In the genomic region with DNA sequence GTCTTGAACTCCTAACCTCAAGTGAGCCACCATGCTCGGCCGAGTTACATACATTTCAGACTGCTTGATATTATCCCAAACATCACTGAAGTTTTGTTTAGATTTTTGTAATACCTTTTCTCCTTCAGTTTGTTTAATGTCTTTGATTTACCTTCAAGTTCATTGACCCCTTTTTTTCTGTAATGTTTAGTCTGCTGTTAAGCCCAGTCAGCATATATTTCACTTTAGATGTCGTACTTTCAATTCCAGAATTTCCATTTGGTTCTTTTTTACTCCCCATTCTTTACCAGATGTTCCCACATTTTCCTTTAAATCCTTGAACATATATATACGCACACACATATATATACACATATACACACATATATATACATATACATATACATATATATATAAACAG, we compare ENCODE assay signal across 23 cellular contexts. TPM values are rescaled to one million over a fixed set of nuclear protein-coding genes. Genes with fewer than 3 reads are reported as not detected.
DNase-seq lines count a peak whose midpoint lies in the region; ATAC-seq, FAIRE-seq and TF ChIP-seq lines count a peak whose summit lies in the region.
"Had no signal": no experiment of that assay in that cellular context is flagged by ENCODE, and none has a peak within 500 bp of the region (broad histone marks: within the 10 kb centered on the region; RNA-seq: fewer than 3 reads in every experiment).

No MANE protein-coding gene starts in this region.

- no peaks in the 10 kb centered on the region for H3K79me2 ChIP-seq in HepG2 (ENCODE audit: insufficient read depth, low read length)
- H3K79me2 ChIP-seq in K562 (ENCODE audit: control insufficient read depth, insufficient read depth, low read length) = no peaks in the 10 kb centered on the region

- TF ChIP-seq EP300 in HepG2 (IDR thresholded peaks at IDR 0.05; ENCODE audit: low read depth in 2 of 2, low read length in 2 of 2) (no peak), HepG2 (CRISPR knock-in tag; IDR thresholded peaks at IDR 0.05; ENCODE audit: borderline replicate concordance) (no peak), K562 (IDR thresholded peaks at IDR 0.05; ENCODE audit: low read length) (no peak)

- H3K4me3 ChIP-seq in HepG2 (replicated peaks in 1 of 3; ENCODE audit: insufficient read depth in 1 of 3, low read depth in 2 of 3, low read length in 3 of 3) (no peak overlapping the region), right lobe of liver (no peak overlapping the region), K562 (no peak overlapping the region), Peyer's patch (no peak overlapping the region)
- H3K4me3 ChIP-seq: BLaER1 treated with 17β-estradiol and CSF1 and Interleukin-3, amounts not matched to agents 10 nM and 100 nM had no signal

- H2AFZ ChIP-seq in HepG2 (ENCODE audit: low read length) (no peak overlapping the region), K562 (ENCODE audit: low read depth, low read length) (no peak overlapping the region)

- H3K4me2 ChIP-seq in HepG2 (ENCODE audit: low read depth, low read length) = no peak overlapping the region
- no peak overlapping the region for H3K4me2 ChIP-seq in K562 (ENCODE audit: insufficient read depth, low read length)
- H3K4me2 ChIP-seq: BLaER1 treated with 17β-estradiol and CSF1 and Interleukin-3, amounts not matched to agents 10 nM and 100 nM had no signal

- in situ Hi-C loops in HepG2 (cut with HindIII; ENCODE audit: extremely low pct_ligation_motif_present, low pct_unique_long_range_greater_than_20kb) (no loop called here), K562 (cut with MboI) (no loop called here)

- CTCF ChIA-PET in HepG2 (lab: Yijun Ruan, JAX; ENCODE audit: low intra/inter-chr PET ratio, low total read pairs) (no interaction called here), K562 (lab: Yijun Ruan, JAX; ENCODE audit: low intra/inter-chr PET ratio) (no interaction called here)

- BruUV-seq in HepG2 (replicated peaks; lab: Mats Ljungman, UMichigan) (no TSS peak), K562 (replicated peaks; lab: Mats Ljungman, UMichigan) (no TSS peak)

- no peak for TF ChIP-seq CTCF in HepG2 (CRISPR knock-in tag; IDR thresholded peaks at IDR 0.05)
- TF ChIP-seq CTCF in right lobe of liver (IDR thresholded peaks at IDR 0.05) = no peak
- no peak for TF ChIP-seq CTCF in K562 (IDR thresholded peaks at IDR 0.05 in 2 of 3, conservative IDR thresholded peaks at IDR 0.05 in 1 of 3; ENCODE audit: insufficient read depth in 2 of 3, low read depth in 1 of 3, low read length in 3 of 3)
- no peak for TF ChIP-seq CTCF in Peyer's patch (IDR thresholded peaks at IDR 0.05)

- H3K27me3 ChIP-seq in HepG2 (ENCODE audit: control insufficient read depth in 1 of 2, insufficient read depth in 2 of 2, low read length in 2 of 2) (no peaks in the 10 kb centered on the region), right lobe of liver (no peaks in the 10 kb centered on the region), K562 (ENCODE audit: control insufficient read depth in 2 of 2, insufficient read depth in 2 of 2, low read length in 2 of 2) (no peaks in the 10 kb centered on the region), Peyer's patch (no peaks in the 10 kb centered on the region)
- H3K27me3 ChIP-seq: BE2C; BLaER1 treated with 17β-estradiol and CSF1 and Interleukin-3, amounts not matched to agents 10 nM and 100 nM had no signal

- H3K27ac ChIP-seq in HepG2 (ENCODE audit: extremely low read length, insufficient read depth, low read length) = no peak overlapping the region
- no peak overlapping the region for H3K27ac ChIP-seq in right lobe of liver
- no peak overlapping the region for H3K27ac ChIP-seq in K562 (ENCODE audit: extremely low read depth, low read depth, low read length)
- no peak overlapping the region for H3K27ac ChIP-seq in Peyer's patch
- H3K27ac ChIP-seq: 22Rv1; BLaER1 treated with 17β-estradiol and CSF1 and Interleukin-3, amounts not matched to agents 10 nM and 100 nM had no signal

- TF ChIP-seq POLR2A in HepG2 (IDR thresholded peaks at IDR 0.05; ENCODE audit: insufficient read depth in 1 of 2, low read depth in 2 of 2, low read length in 2 of 2) (no peak), right lobe of liver (IDR thresholded peaks at IDR 0.05) (no peak), K562 (conservative IDR thresholded peaks at IDR 0.05) (no peak), Peyer's patch (IDR thresholded peaks at IDR 0.05) (no peak), H54 (IDR thresholded peaks at IDR 0.05; ENCODE audit: low read depth, low read length) (no peak)

- 97% methylated on average over 4 of the region's 4 CpGs for WGBS in HepG2 (ENCODE audit: low lambda C conversion rate)
- WGBS in right lobe of liver (ENCODE audit: insufficient coverage, low coverage, low lambda C conversion rate, missing lambda C conversion rate) = 60% methylated on average over 4 of the region's 4 CpGs
- WGBS in K562 (ENCODE audit: insufficient coverage, low coverage, missing lambda C conversion rate) = 94% methylated on average over 4 of the region's 4 CpGs

- FAIRE-seq in HepG2 (lab: Jason Lieb, UNC) (no peak), K562 (lab: Jason Lieb, UNC) (no peak), frontal cortex (lab: Jason Lieb, UNC) (peak; percentile 54), H54 (lab: Jason Lieb, UNC) (no peak)
- FAIRE-seq: A204.1, D721Med, GM12891, GM18507 had no signal

- H3K4me1 ChIP-seq in HepG2 (ENCODE audit: insufficient read depth, low read length) = no peaks in the 10 kb centered on the region
- no peaks in the 10 kb centered on the region for H3K4me1 ChIP-seq in right lobe of liver
- H3K4me1 ChIP-seq in K562 (replicated peaks in 1 of 2; ENCODE audit: control insufficient read depth in 2 of 2, insufficient read depth in 2 of 2, low read length in 2 of 2) = no peaks in the 10 kb centered on the region
- H3K4me1 ChIP-seq in Peyer's patch = no peaks in the 10 kb centered on the region
- H3K4me1 ChIP-seq: BE2C; BLaER1 treated with 17β-estradiol and CSF1 and Interleukin-3, amounts not matched to agents 10 nM and 100 nM had no signal

- H3K9me1 ChIP-seq in K562 (ENCODE audit: control insufficient read depth, insufficient read depth, low read length) = no peaks in the 10 kb centered on the region

- H3K36me3 ChIP-seq in HepG2 (replicated peaks in 1 of 2; ENCODE audit: control insufficient read depth in 1 of 2, insufficient read depth in 2 of 2, low read length in 2 of 2) = no peaks in the 10 kb centered on the region
- H3K36me3 ChIP-seq in right lobe of liver = no peaks in the 10 kb centered on the region
- H3K36me3 ChIP-seq in K562 (ENCODE audit: control insufficient read depth, insufficient read depth, low read length) = no peaks in the 10 kb centered on the region
- no peaks in the 10 kb centered on the region for H3K36me3 ChIP-seq in Peyer's patch
- H3K36me3 ChIP-seq: BE2C had no signal

- ATAC-seq in HepG2 (no peak), right lobe of liver (no peak), K562 (no peak), GM18517 (IDR thresholded peaks at IDR 0.05; ENCODE audit: unreplicated experiment) (no peak)

- H4K20me1 ChIP-seq in HepG2 (ENCODE audit: insufficient read depth, low read length) = no peaks in the 10 kb centered on the region
- no peaks in the 10 kb centered on the region for H4K20me1 ChIP-seq in K562 (replicated peaks; ENCODE audit: control insufficient read depth, insufficient read depth, low read length)
- H4K20me1 ChIP-seq: BLaER1 treated with 17β-estradiol and CSF1 and Interleukin-3, amounts not matched to agents 10 nM and 100 nM had no signal

- TF ChIP-seq RAD21 in HepG2 (CRISPR knock-in tag; IDR thresholded peaks at IDR 0.05) (no peak), K562 (CRISPR knock-in tag; conservative IDR thresholded peaks at IDR 0.05 in 1 of 2, IDR thresholded peaks at IDR 0.05 in 1 of 2) (no peak)

- POLR2A ChIA-PET in HepG2 (lab: Yijun Ruan, JAX) = no interaction called here
- POLR2A ChIA-PET in K562 (lab: Yijun Ruan, JAX) = no interaction called here

- no peak for DNase-seq in HepG2 (ENCODE audit: low spot score)
- DNase-seq in right lobe of liver = no peak
- no peak for DNase-seq in K562 (ENCODE audit: extremely low read depth in 1 of 4, low spot score in 3 of 4)
- no peak for DNase-seq in frontal cortex (ENCODE audit: low spot score in 2 of 2)
- no peak for DNase-seq in Peyer's patch
- no peak for DNase-seq in H54 (ENCODE audit: insufficient read length, low spot score)
- DNase-seq: ACHN; AML-193; BE2C; CD4-positive, alpha-beta T cell; CD8-positive, alpha-beta memory T cell; DMS 273 treated with DMSO at 0.1 percent for 48 hours; DMS79; EL; GF-D8; HCEC 1CT had no signal

- intact Hi-C loops in HepG2 (cut with micrococcal nuclease; ENCODE audit: unreplicated experiment) (no loop called here), right lobe of liver (cut with DNase I) (no loop called here), K562 (cut with micrococcal nuclease) (no loop called here)

- H3K9ac ChIP-seq in HepG2 (ENCODE audit: insufficient read depth, low read depth, low read length) (no peak overlapping the region), K562 (ENCODE audit: insufficient read depth in 1 of 2, low read depth in 2 of 2, low read length in 2 of 2) (no peak overlapping the region)
- H3K9ac ChIP-seq: BLaER1 treated with 17β-estradiol and CSF1 and Interleukin-3, amounts not matched to agents 10 nM and 100 nM had no signal

- H3K9me3 ChIP-seq in HepG2 (ENCODE audit: low read length) (no peaks in the 10 kb centered on the region), right lobe of liver (no peaks in the 10 kb centered on the region), K562 (replicated peaks; ENCODE audit: control insufficient read depth, insufficient read depth, low read depth, low read length) (no peaks in the 10 kb centered on the region), Peyer's patch (no peaks in the 10 kb centered on the region)
- H3K9me3 ChIP-seq: BE2C had no signal

RNA-seq across cellular contexts. Expression of a gene that starts 59.1 kb away (rescaled TPM):
- 56.2 and 95.2 TPM in 2 replicates for total RNA-seq in HepG2 (2016; rRNA removed; fragmentation: Illumina TruSeq; extraction: Trizol)
- 16.3 and 17.8 TPM in 2 replicates for total RNA-seq in HepG2 (2016; cell fraction: cytosol; rRNA removed; fragmentation: Illumina TruSeq; extraction: Trizol; ENCODE audit: low read depth)
- total RNA-seq in HepG2 (2016; cell fraction: insoluble cytoplasmic fraction; rRNA removed; fragmentation: Illumina TruSeq; extraction: Trizol) = 59.2 and 94.0 TPM in 2 replicates
- 31.1 and 33.8 TPM in 2 replicates for total RNA-seq in HepG2 (2016; cell fraction: membrane; rRNA removed; fragmentation: Illumina TruSeq; extraction: Trizol)
- total RNA-seq in HepG2 (2016; cell fraction: nucleus; rRNA removed; fragmentation: Illumina TruSeq; extraction: Trizol) = 64.4 and 67.2 TPM in 2 replicates
- polyA plus RNA-seq in HepG2 (2011; rRNA removed) = 29.1 and 37.4 TPM in 2 replicates
- polyA plus RNA-seq in HepG2 (2011; cell fraction: cytosol; rRNA removed) = 11.7 and 17.4 TPM in 2 replicates
- polyA plus RNA-seq in HepG2 (2011; cell fraction: nucleus; rRNA removed) = 10.9 and 15.2 TPM in 2 replicates
- 14.5 and 24.2 TPM in 2 replicates for polyA plus RNA-seq in HepG2 (2012)
- 0.89 and 0.95 TPM in 2 replicates for polyA plus RNA-seq in HepG2 (2016; cell fraction: cytosol; fragmentation: Illumina TruSeq; extraction: Trizol; ENCODE audit: low read depth)
- polyA plus RNA-seq in HepG2 (2016; cell fraction: insoluble cytoplasmic fraction; fragmentation: Illumina TruSeq; extraction: Trizol; ENCODE audit: low read depth) = 31.3 and 34.8 TPM in 2 replicates
- 4.6 TPM in 2 replicates for polyA plus RNA-seq in HepG2 (2016; cell fraction: membrane; fragmentation: Illumina TruSeq; extraction: Trizol; ENCODE audit: low read depth)
- polyA plus RNA-seq in HepG2 (2016; cell fraction: nucleus; fragmentation: Illumina TruSeq; extraction: Trizol; ENCODE audit: insufficient read depth, low read depth) = 25.9 and 28.0 TPM in 2 replicates
- polyA minus RNA-seq in HepG2 (2011; rRNA and poly(A)+ RNA removed; ENCODE audit: low replicate concordance) = 45.6 and 119 TPM in 2 replicates
- 33.7 and 45.3 TPM in 2 replicates for polyA minus RNA-seq in HepG2 (2011; cell fraction: cytosol; rRNA and poly(A)+ RNA removed)
- 121 and 134 TPM in 2 replicates for polyA minus RNA-seq in HepG2 (2011; cell fraction: nucleus; rRNA and poly(A)+ RNA removed)
- 10 to 100 TPM in 4 of 6 experiments, 1 to 10 TPM in 2; 7.6 to 26.1 (median 15.0) TPM for total RNA-seq in right lobe of liver
- total RNA-seq in K562 (2011; cell fraction: chromatin; rRNA removed; ENCODE audit: low replicate concordance) = 146 and 232 TPM in 2 replicates
- total RNA-seq in K562 (2011; cell fraction: nucleolus; rRNA removed) = 94.1 and 123 TPM in 2 replicates
- total RNA-seq in K562 (2011; cell fraction: nucleoplasm; rRNA removed) = 140 and 190 TPM in 2 replicates
- total RNA-seq in K562 (2014; rRNA removed) = 79.0 and 102 TPM in 2 replicates
- 59.5 and 74.6 TPM in 2 replicates for total RNA-seq in K562 (2014; rRNA removed; fragmentation: Illumina TruSeq; extraction: Trizol)
- total RNA-seq in K562 (2015; rRNA removed; fragmentation: Illumina TruSeq; extraction: Trizol) = 71.1 and 74.9 TPM in 2 replicates
- total RNA-seq in K562 (2021) = 53.1 and 55.3 TPM in 2 replicates
- 45.5 and 67.1 TPM in 2 replicates for polyA plus RNA-seq in K562 (2011; rRNA removed)
- 13.5 and 17.9 TPM in 2 replicates for polyA plus RNA-seq in K562 (2011; cell fraction: cytosol; rRNA removed)
- 77.5 and 80.3 TPM in 2 replicates for polyA plus RNA-seq in K562 (2011; cell fraction: nucleus; rRNA removed)
- 31.4 and 52.7 TPM in 2 replicates for polyA plus RNA-seq in K562 (2012)
- polyA plus RNA-seq in K562 (2014; fragmentation: Illumina TruSeq; extraction: Trizol) = 50.1 and 51.6 TPM in 2 replicates
- 10 to 100 TPM; 16.8 to 36.0 TPM for polyA plus RNA-seq in K562 (2014; fragmentation: Nextera tagmentation; extraction: Ambion mirVana)
- polyA plus RNA-seq in K562 (2014; rRNA removed) = 19.9 and 21.0 TPM in 2 replicates
- polyA minus RNA-seq in K562 (2011; rRNA and poly(A)+ RNA removed) = 221 and 262 TPM in 2 replicates
- polyA minus RNA-seq in K562 (2011; cell fraction: cytosol; rRNA and poly(A)+ RNA removed) = 58.0 and 66.3 TPM in 2 replicates
- 89.9 and 134 TPM in 2 replicates for polyA minus RNA-seq in K562 (2011; cell fraction: nucleus; rRNA and poly(A)+ RNA removed)
- 117 TPM for total RNA-seq in frontal cortex
- 100 to 1,000 TPM in 1 of 4 donors, 10 to 100 TPM in 3; 56.1 to 155 (median 87.7) TPM for total RNA-seq in Peyer's patch
